In genomic region chr3:152769523-152769922, GRCh38 we compare ENCODE assay signal across 13 cellular contexts.
A peak's percentile ranks its signal among the peaks of the same experiment; 100 is the strongest.
DNase-seq lines count a peak whose midpoint lies in the region; ATAC-seq and TF ChIP-seq lines count a peak whose summit lies in the region.
"Had no signal": no experiment of that assay in that cellular context is flagged by ENCODE, and none has a peak within 500 bp of the region (broad histone marks: within the 10 kb centered on the region; RNA-seq: fewer than 3 reads in every experiment).

No MANE protein-coding gene starts in this region.

- H2BK20ac ChIP-seq in IMR-90 (ENCODE audit: low read depth, low read length): no peak overlapping the region

- H2AK9ac ChIP-seq in IMR-90 (replicated peaks; ENCODE audit: low read depth, low read length, poor library complexity): no peak overlapping the region

- no peaks in the 10 kb centered on the region for H3K4me1 Mint-ChIP-seq in activated CD4-positive, alpha-beta T cell treated with anti-CD3 and anti-CD28 coated beads for 36 hours
- H3K4me1 Mint-ChIP-seq in activated CD4-positive, alpha-beta T cell treated with anti-CD3 and anti-CD28 coated beads, Interleukin-2, amount 10 ng/mL, durations not matched to agents 7 days and 5 days: no peaks in the 10 kb centered on the region
- no peaks in the 10 kb centered on the region for H3K4me1 Mint-ChIP-seq in activated T-cell treated with anti-CD3 and anti-CD28 coated beads, Interleukin-2, amount 50 U/mL, for 24 hours (ENCODE audit: low read depth)

- H3K36me3 ChIP-seq in IMR-90 (ENCODE audit: control insufficient read depth, insufficient read depth, low read length) (no peaks in the 10 kb centered on the region), upper lobe of right lung (no peaks in the 10 kb centered on the region)

- no peak overlapping the region for H3K4me2 ChIP-seq in IMR-90 (ENCODE audit: low read depth, low read length)

- H3K27ac Mint-ChIP-seq in activated CD4-positive, alpha-beta T cell treated with anti-CD3 and anti-CD28 coated beads for 36 hours: no peak overlapping the region
- H3K27ac Mint-ChIP-seq in activated CD4-positive, alpha-beta T cell treated with anti-CD3 and anti-CD28 coated beads, Interleukin-2, amount 10 ng/mL, durations not matched to agents 7 days and 5 days: no peak overlapping the region
- no peak overlapping the region for H3K27ac Mint-ChIP-seq in activated T-cell treated with anti-CD3 and anti-CD28 coated beads, Interleukin-2, amount 50 U/mL, for 24 hours

- TF ChIP-seq RAD21 in IMR-90 (IDR thresholded peaks at IDR 0.05; ENCODE audit: low read length): no peak

- no peak overlapping the region for H3K9ac ChIP-seq in IMR-90 (ENCODE audit: low read depth, low read length)

- no peak overlapping the region for H3K4me3 Mint-ChIP-seq in activated CD4-positive, alpha-beta T cell treated with anti-CD3 and anti-CD28 coated beads for 36 hours
- H3K4me3 Mint-ChIP-seq in activated CD4-positive, alpha-beta T cell treated with anti-CD3 and anti-CD28 coated beads, Interleukin-2, amount 10 ng/mL, durations not matched to agents 7 days and 5 days: no peak overlapping the region
- H3K4me3 Mint-ChIP-seq in activated T-cell treated with anti-CD3 and anti-CD28 coated beads, Interleukin-2, amount 50 U/mL, for 24 hours: no peak overlapping the region

- no peaks in the 10 kb centered on the region for H3K36me3 Mint-ChIP-seq in activated CD4-positive, alpha-beta T cell treated with anti-CD3 and anti-CD28 coated beads for 36 hours (ENCODE audit: low read depth)
- no peaks in the 10 kb centered on the region for H3K36me3 Mint-ChIP-seq in activated CD4-positive, alpha-beta T cell treated with anti-CD3 and anti-CD28 coated beads, Interleukin-2, amount 10 ng/mL, durations not matched to agents 7 days and 5 days (ENCODE audit: low read depth)
- no peaks in the 10 kb centered on the region for H3K36me3 Mint-ChIP-seq in activated T-cell treated with anti-CD3 and anti-CD28 coated beads, Interleukin-2, amount 50 U/mL, for 24 hours (ENCODE audit: low read depth)

- no peaks in the 10 kb centered on the region for H3K79me1 ChIP-seq in IMR-90 (ENCODE audit: low read depth in 1 of 2, low read length in 2 of 2)

- H2BK120ac ChIP-seq in IMR-90 (ENCODE audit: low read depth, low read length): no peak overlapping the region

- DNase-seq in activated CD4-positive, alpha-beta T cell treated with anti-CD3 and anti-CD28 coated beads for 36 hours: no peak
- DNase-seq in activated CD4-positive, alpha-beta T cell treated with anti-CD3 and anti-CD28 coated beads, Interleukin-2, amount 10 ng/mL, durations not matched to agents 7 days and 5 days: no peak
- DNase-seq in IMR-90 (no peak), upper lobe of right lung (no peak), AG20443 (ENCODE audit: low spot score) (no peak)
- DNase-seq in stimulated activated CD4-positive, alpha-beta T cell treated with anti-CD3 and anti-CD28 coated beads, Interleukin-2, amount 100 ng/mL, for 48 hours: no peak
- no peak for DNase-seq in activated T-cell treated with anti-CD3 and anti-CD28 coated beads, Interleukin-2, amount 50 U/mL, for 24 hours
- DNase-seq: KBM-7, left cardiac atrium, NCI-H748 treated with DMSO at 0.1 percent for 48 hours, nucleus accumbens, testis had no signal

- no peak overlapping the region for H4K5ac ChIP-seq in IMR-90 (ENCODE audit: low read depth, low read length)

- H2AK5ac ChIP-seq in IMR-90 (ENCODE audit: low read depth, low read length): no peak overlapping the region

- H3K14ac ChIP-seq in IMR-90 (replicated peaks; ENCODE audit: low read depth, low read length): no peak overlapping the region

- no peak for TF ChIP-seq POLR2A in IMR-90 (IDR thresholded peaks at IDR 0.05; ENCODE audit: low read depth, low read length)

- H3K4me3 ChIP-seq in IMR-90 (ENCODE audit: insufficient read depth, low read depth, low read length) (no peak overlapping the region), upper lobe of right lung (no peak overlapping the region)
- H3K4me3 ChIP-seq: testis had no signal

- H3K4me1 ChIP-seq in IMR-90 (ENCODE audit: control insufficient read depth, insufficient read depth, low read length) (no peaks in the 10 kb centered on the region), upper lobe of right lung (peaks cover 7% of the 10 kb centered on the region)
- H3K4me1 ChIP-seq: testis had no signal

- in situ Hi-C loops in IMR-90 (cut with MboI; ENCODE audit: low sequenced_read_pairs): no loop called here

- no peaks in the 10 kb centered on the region for H3K27me3 Mint-ChIP-seq in activated CD4-positive, alpha-beta T cell treated with anti-CD3 and anti-CD28 coated beads for 36 hours
- no peaks in the 10 kb centered on the region for H3K27me3 Mint-ChIP-seq in activated CD4-positive, alpha-beta T cell treated with anti-CD3 and anti-CD28 coated beads, Interleukin-2, amount 10 ng/mL, durations not matched to agents 7 days and 5 days
- H3K27me3 Mint-ChIP-seq in activated T-cell treated with anti-CD3 and anti-CD28 coated beads, Interleukin-2, amount 50 U/mL, for 24 hours: no peaks in the 10 kb centered on the region

- H3K9me3 ChIP-seq in IMR-90 (ENCODE audit: control insufficient read depth, insufficient read depth, low read length) (no peaks in the 10 kb centered on the region), upper lobe of right lung (no peaks in the 10 kb centered on the region)
- H3K9me3 ChIP-seq: testis had no signal

- peaks cover 6% of the 10 kb centered on the region for H3K9me3 Mint-ChIP-seq in activated CD4-positive, alpha-beta T cell treated with anti-CD3 and anti-CD28 coated beads for 36 hours (ENCODE audit: low read depth)
- peaks cover 5% of the 10 kb centered on the region for H3K9me3 Mint-ChIP-seq in activated CD4-positive, alpha-beta T cell treated with anti-CD3 and anti-CD28 coated beads, Interleukin-2, amount 10 ng/mL, durations not matched to agents 7 days and 5 days
- H3K9me3 Mint-ChIP-seq in activated T-cell treated with anti-CD3 and anti-CD28 coated beads, Interleukin-2, amount 50 U/mL, for 24 hours: peaks cover 6% of the 10 kb centered on the region

- H3K27me3 ChIP-seq in IMR-90 (ENCODE audit: control insufficient read depth, insufficient read depth, low read length) (no peaks in the 10 kb centered on the region), upper lobe of right lung (no peaks in the 10 kb centered on the region)
- H3K27me3 ChIP-seq: testis had no signal

- TF ChIP-seq CTCF in IMR-90 (conservative IDR thresholded peaks at IDR 0.05; ENCODE audit: low read depth, low read length): no peak
- TF ChIP-seq CTCF in upper lobe of right lung (IDR thresholded peaks at IDR 0.05): no peak

- no peak overlapping the region for H4K8ac ChIP-seq in IMR-90 (ENCODE audit: low read depth in 2 of 2, low read length in 2 of 2)

- no peaks in the 10 kb centered on the region for H4K20me1 ChIP-seq in IMR-90 (ENCODE audit: insufficient read depth, low read length)

- BruUV-seq in IMR-90 (replicated peaks; lab: Mats Ljungman, UMichigan): no TSS peak

- no peak overlapping the region for H2BK15ac ChIP-seq in IMR-90 (ENCODE audit: low read depth, low read length)

- H4K91ac ChIP-seq in IMR-90 (ENCODE audit: insufficient read depth, low read depth, low read length): no peak overlapping the region

- H3K23ac ChIP-seq in IMR-90 (ENCODE audit: low read depth, low read length): no peak overlapping the region

- H2BK5ac ChIP-seq in IMR-90 (ENCODE audit: low read depth, low read length, poor library complexity, severe bottlenecking): no peak overlapping the region

- dilution Hi-C loops in IMR-90 (cut with HindIII; ENCODE audit: low sequenced_read_pairs, unreplicated experiment): no loop called here

- CTCF ChIA-PET in activated CD4-positive, alpha-beta T cell treated with anti-CD3 and anti-CD28 coated beads for 36 hours (lab: Charles Lee): interaction anchor here (0.5 kb wide), 1 partner anchor 22 kb away, joined by 3 read pairs; no protein-coding TSS in a partner anchor
- CTCF ChIA-PET in activated CD4-positive, alpha-beta T cell treated with anti-CD3 and anti-CD28 coated beads, Interleukin-2, amount 10 ng/mL, durations not matched to agents 7 days and 5 days (lab: Charles Lee): interaction anchor here (1.2 kb wide), 1 partner anchor 9 kb away, joined by 3 read pairs; no protein-coding TSS in a partner anchor
- CTCF ChIA-PET in IMR-90 (lab: Yijun Ruan, JAX): no interaction called here

- ATAC-seq in activated CD4-positive, alpha-beta T cell treated with anti-CD3 and anti-CD28 coated beads for 36 hours: peak; percentile 26
- ATAC-seq in HG02759 (IDR thresholded peaks at IDR 0.05; ENCODE audit: unreplicated experiment): peak; percentile 59
- ATAC-seq in IMR-90 (ENCODE audit: low read depth): no peak
- ATAC-seq in upper lobe of right lung: peak; percentile 56

- H3K18ac ChIP-seq in IMR-90 (ENCODE audit: low read depth, low read length): no peak overlapping the region

- no peak overlapping the region for H3K4ac ChIP-seq in IMR-90 (ENCODE audit: low read depth, low read length)

- intact Hi-C loops in activated CD4-positive, alpha-beta T cell treated with anti-CD3 and anti-CD28 coated beads for 36 hours (cut with DNase I, micrococcal nuclease): no loop called here
- intact Hi-C loops in IMR-90 (cut with micrococcal nuclease) (no loop called here), upper lobe of right lung (cut with DNase I) (no loop called here)

- POLR2A ChIA-PET in activated CD4-positive, alpha-beta T cell treated with anti-CD3 and anti-CD28 coated beads for 36 hours (lab: Charles Lee): no interaction called here
- POLR2A ChIA-PET in activated CD4-positive, alpha-beta T cell treated with anti-CD3 and anti-CD28 coated beads, Interleukin-2, amount 10 ng/mL, durations not matched to agents 7 days and 5 days (lab: Charles Lee): no interaction called here
- POLR2A ChIA-PET in IMR-90 (lab: Charles Lee; ENCODE audit: unreplicated experiment): no interaction called here

- no peak overlapping the region for H3K56ac ChIP-seq in IMR-90 (ENCODE audit: extremely low read depth, insufficient read depth, low read length)

- H2AFZ ChIP-seq in IMR-90 (replicated peaks; ENCODE audit: low read length, poor library complexity): no peak overlapping the region

- H3K9me1 ChIP-seq in IMR-90 (ENCODE audit: insufficient read depth, low read length): no peaks in the 10 kb centered on the region

- no peak overlapping the region for H3K27ac ChIP-seq in IMR-90 (ENCODE audit: insufficient read depth, low read length)
- H3K27ac ChIP-seq in upper lobe of right lung: no peak overlapping the region
- H3K27ac ChIP-seq: testis had no signal

TF ChIP-seq in IMR-90, 13 proteins besides CTCF, POLR2A, EP300 and RAD21 (continues in another document):
- TF ChIP-seq NFE2L2 (IDR thresholded peaks at IDR 0.05; ENCODE audit: low read depth, low read length): no peak
- TF ChIP-seq CEBPB (IDR thresholded peaks at IDR 0.05; ENCODE audit: low read depth, low read length): peak; percentile 12; the same call in 1 of the 2 replicates
- TF ChIP-seq MAZ (IDR thresholded peaks at IDR 0.05; ENCODE audit: borderline replicate concordance, low read depth, low read length): no peak
